21 cellular contexts compared by ENCODE assay signal in the genomic region with DNA sequence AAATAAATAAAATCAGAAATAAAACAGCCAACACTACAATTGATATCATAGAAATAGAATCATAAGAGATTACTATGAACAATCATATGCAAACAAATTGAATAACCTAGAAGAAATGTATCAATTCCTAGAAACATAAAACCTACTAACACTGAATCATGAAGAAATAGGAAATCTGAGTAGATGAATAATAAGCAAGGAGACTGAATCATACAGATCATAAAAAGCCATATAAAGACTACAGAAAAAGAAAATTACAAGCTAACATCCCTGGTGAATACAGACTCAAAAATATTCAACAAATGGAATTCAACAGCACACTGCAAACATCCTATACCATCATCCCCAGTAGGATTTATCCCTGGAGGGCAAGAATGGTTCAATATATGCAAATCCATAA.
"Had no signal": no experiment of that assay in that cellular context is flagged by ENCODE, and none has a peak within 500 bp of the region (broad histone marks: within the 10 kb centered on the region; RNA-seq: fewer than 3 reads in every experiment).

No MANE protein-coding gene starts in this region.

- H3K9me3 ChIP-seq: colonic mucosa, esophagus muscularis mucosa, vagina had no signal

- H3K4me3 ChIP-seq: colonic mucosa, esophagus muscularis mucosa, lung, vagina had no signal

- H3K27me3 ChIP-seq: colonic mucosa, esophagus muscularis mucosa, foreskin keratinocyte, vagina had no signal

- FAIRE-seq: endometrium had no signal

- H3K27ac ChIP-seq: colonic mucosa, esophagus muscularis mucosa, foreskin keratinocyte, vagina had no signal

- H3K4me1 ChIP-seq: colonic mucosa had no signal

- ATAC-seq: activated CD8-positive, alpha-beta T cell treated with anti-CD3 and anti-CD28 coated beads for 36 hours; activated naive CD8-positive, alpha-beta T cell treated with anti-CD3 and anti-CD28 coated beads, Interleukin-2, amount 50 U/mL, for 24 hours; foreskin keratinocyte; natural killer cell treated with Interleukin-12 subunit alpha and Interleukin-12 subunit beta and Interleukin-15 and Interleukin-18, amount 100 ng/mL, for 72 hours; stimulated activated naive CD8-positive, alpha-beta T cell treated with anti-CD3 and anti-CD28 coated beads, Interleukin-15, amount 100 ng/mL, for 72 hours; WTC11 had no signal

- H3K36me3 ChIP-seq: colonic mucosa, esophagus muscularis mucosa, vagina had no signal

- DNase-seq: activated CD4-positive, alpha-beta T cell treated with anti-CD3 and anti-CD28 coated beads for 48 hours; activated CD8-positive, alpha-beta T cell treated with anti-CD3 and anti-CD28 coated beads for 36 hours; activated naive CD4-positive, alpha-beta T cell treated with anti-CD3 and anti-CD28 coated beads, Interleukin-2, amount 10 ng/mL, durations not matched to agents 7 days and 5 days; activated naive CD8-positive, alpha-beta T cell treated with anti-CD3 and anti-CD28 coated beads, Interleukin-2, amount 50 U/mL, for 24 hours; activated T-cell treated with anti-CD3 and anti-CD28 coated beads, Interleukin-2, amount 50 U/mL, for 1 hour; anterior cingulate cortex; central memory CD4-positive, alpha-beta T cell; colonic mucosa; glutamatergic neuron; hippocampal formation; posterior cingulate gyrus; stimulated activated CD4-positive, alpha-beta T cell treated with anti-CD3 and anti-CD28 coated beads, Interleukin-2, amount 100 ng/mL, for 24 hours; stimulated activated naive CD8-positive, alpha-beta T cell treated with anti-CD3 and anti-CD28 coated beads, Interleukin-15, amount 100 ng/mL, for 72 hours; trophoblast cell had no signal
